In the genomic region with DNA sequence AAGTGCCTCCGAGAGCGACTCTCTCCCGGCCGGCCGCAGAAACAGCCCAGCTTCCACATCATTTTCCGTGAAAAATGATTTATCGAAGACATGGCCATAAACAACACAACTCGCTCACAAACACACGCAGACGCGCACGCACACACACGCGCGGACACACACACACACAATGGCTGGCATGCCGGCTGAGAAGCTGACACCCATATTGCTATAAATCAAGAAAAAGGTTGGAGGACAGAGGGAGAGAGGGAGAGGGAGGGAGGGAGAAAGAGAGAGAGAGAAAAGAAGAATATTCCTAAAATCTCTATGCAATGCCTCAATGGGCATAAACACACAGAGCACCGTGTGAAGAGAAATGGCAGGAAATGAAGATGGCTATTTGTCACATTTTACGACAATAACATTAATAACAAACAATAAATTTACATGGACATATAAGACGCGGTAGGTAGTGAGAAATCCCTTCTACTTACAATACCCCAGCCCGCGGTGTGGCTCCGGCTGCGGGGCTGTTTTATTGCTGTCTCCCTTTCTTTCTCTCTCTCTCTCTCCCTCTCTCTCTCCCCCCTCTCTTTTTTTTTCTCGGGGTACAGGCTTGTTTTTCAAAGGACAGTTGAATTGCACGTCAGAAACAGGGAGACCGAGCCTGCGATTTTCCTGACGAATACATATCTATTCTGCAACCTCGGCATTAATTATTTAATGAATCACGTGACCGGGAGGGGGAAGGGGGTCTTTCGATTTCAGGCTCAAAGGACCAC, we compare ENCODE assay signal across 11 cellular contexts. TPM values are rescaled to one million over a fixed set of nuclear protein-coding genes. Genes with fewer than 3 reads are reported as not detected.
DNase-seq lines count a peak whose midpoint lies in the region; ATAC-seq lines count a peak whose summit lies in the region.
"Had no signal": no experiment of that assay in that cellular context is flagged by ENCODE, and none has a peak within 500 bp of the region (broad histone marks: within the 10 kb centered on the region; RNA-seq: fewer than 3 reads in every experiment).

No MANE protein-coding gene starts in this region.

- H3K4me3 Mint-ChIP-seq in naive thymus-derived CD4-positive, alpha-beta T cell = peak overlapping the region; percentile 6 to 68 (median 28)
- H3K4me3 Mint-ChIP-seq: mesothelial cell of epicardium had no signal

- peaks cover 2 to 17% (median 11%) of the 10 kb centered on the region in 5 donors for H3K27me3 Mint-ChIP-seq in naive thymus-derived CD4-positive, alpha-beta T cell

- peaks cover 0 to 22% (median 11%) of the 10 kb centered on the region in 7 donors for H3K4me1 Mint-ChIP-seq in naive thymus-derived CD4-positive, alpha-beta T cell

- H3K27ac Mint-ChIP-seq in naive thymus-derived CD4-positive, alpha-beta T cell = no peak overlapping the region
- H3K27ac Mint-ChIP-seq: mesothelial cell of epicardium had no signal

- CTCF ChIA-PET in naive thymus-derived CD4-positive, alpha-beta T cell (lab: Charles Lee) = interaction anchor here (0.8 to 0.9 kb wide), 2 partner anchors 75 to 76 kb away, joined by 3 read pairs; no protein-coding TSS in a partner anchor

- DNase-seq in COR-L47 (lab: John Stamatoyannopoulos, UW) = peak; percentile 26
- peak; percentile 58 for DNase-seq in M059J (ENCODE audit: low read depth)
- DNase-seq in dermis blood vessel endothelial cell = peak; percentile 57
- no peak for DNase-seq in naive thymus-derived CD4-positive, alpha-beta T cell
- DNase-seq in GOT3 (lab: John Stamatoyannopoulos, UW) = no peak
- DNase-seq: central memory CD4-positive, alpha-beta T cell; NCI-H1048; T-helper 9 cell had no signal

- H3K4me3 ChIP-seq in naive thymus-derived CD4-positive, alpha-beta T cell (ENCODE audit: low read length) = no peak overlapping the region

- POLR2A ChIA-PET in naive thymus-derived CD4-positive, alpha-beta T cell (lab: Charles Lee) = interaction anchor here (0.6 to 1.2 kb wide), 3 partner anchors 20 to 165 kb away, joined by 3 to 4 read pairs (median 3); no protein-coding TSS in a partner anchor

- intact Hi-C loops in naive thymus-derived CD4-positive, alpha-beta T cell (cut with micrococcal nuclease) = no loop called here

- no peaks in the 10 kb centered on the region for H3K9me3 Mint-ChIP-seq in naive thymus-derived CD4-positive, alpha-beta T cell
- H3K9me3 Mint-ChIP-seq: mesothelial cell of epicardium had no signal

- H3K27me3 ChIP-seq in naive thymus-derived CD4-positive, alpha-beta T cell (ENCODE audit: control insufficient read depth in 2 of 2, insufficient read depth in 2 of 2, low read length in 2 of 2) = peaks cover 0 to 4% of the 10 kb centered on the region in 2 donors

- H3K4me1 ChIP-seq in naive thymus-derived CD4-positive, alpha-beta T cell (ENCODE audit: control insufficient read depth in 2 of 2, insufficient read depth in 2 of 2, low read length in 2 of 2) = no peaks in the 10 kb centered on the region

- H3K27ac ChIP-seq in naive thymus-derived CD4-positive, alpha-beta T cell (ENCODE audit: low read depth, low read length) = no peak overlapping the region

- no peaks in the 10 kb centered on the region for H3K36me3 ChIP-seq in naive thymus-derived CD4-positive, alpha-beta T cell (ENCODE audit: control insufficient read depth in 2 of 3, insufficient read depth in 3 of 3, low read length in 3 of 3)

- ATAC-seq in naive thymus-derived CD4-positive, alpha-beta T cell = no peak
- ATAC-seq in GM21381 (IDR thresholded peaks at IDR 0.05; ENCODE audit: unreplicated experiment) (no peak), GM21723 (IDR thresholded peaks at IDR 0.05; ENCODE audit: unreplicated experiment) (no peak)

- H3K36me3 Mint-ChIP-seq in naive thymus-derived CD4-positive, alpha-beta T cell = peaks cover 0 to 21% (median 0%) of the 10 kb centered on the region in 5 donors

- no peaks in the 10 kb centered on the region for H3K9me3 ChIP-seq in naive thymus-derived CD4-positive, alpha-beta T cell (ENCODE audit: control insufficient read depth in 2 of 3, low read length in 3 of 3)

RNA-seq across cellular contexts. Expression of gene HOXB4, which starts 9.5 kb away (rescaled TPM):
- 0.20 and 0.57 TPM in 2 replicates for total RNA-seq in M059J (2014; rRNA removed; shearing (Covaris generic))
- total RNA-seq in dermis blood vessel endothelial cell = 2.7 and 3.2 TPM in 2 replicates
- total RNA-seq in naive thymus-derived CD4-positive, alpha-beta T cell = 1 to 10 TPM in 4 of 5 experiments, under 1 TPM in 1; 0.34 to 7.9 (median 2.4) TPM
- not detected for polyA plus RNA-seq in naive thymus-derived CD4-positive, alpha-beta T cell

RNA-seq across cellular contexts. Expression of gene HOXB3, which starts 21.4 kb away (rescaled TPM):
- 10.2 and 15.4 TPM in 2 replicates for total RNA-seq in M059J (2014; rRNA removed; shearing (Covaris generic))
- total RNA-seq in dermis blood vessel endothelial cell = 9.5 and 11.9 TPM in 2 replicates
- total RNA-seq in naive thymus-derived CD4-positive, alpha-beta T cell = 10 to 100 TPM in 1 of 5 experiments, 1 to 10 TPM in 3, under 1 TPM in 1; 0.48 to 14.6 (median 7.1) TPM
- polyA plus RNA-seq in naive thymus-derived CD4-positive, alpha-beta T cell = under 1 TPM in 1 of 2 donors, not detected in 1; 0.11 TPM

RNA-seq across cellular contexts. Expression of gene HOXB2, which starts 23.8 kb away (rescaled TPM):
- 17.4 and 30.7 TPM in 2 replicates for total RNA-seq in M059J (2014; rRNA removed; shearing (Covaris generic))
- 4.8 and 5.2 TPM in 2 replicates for total RNA-seq in dermis blood vessel endothelial cell
- 10 to 100 TPM in 4 of 5 experiments, 1 to 10 TPM in 1; 3.4 to 46.9 (median 34.2) TPM for total RNA-seq in naive thymus-derived CD4-positive, alpha-beta T cell
- polyA plus RNA-seq in naive thymus-derived CD4-positive, alpha-beta T cell = 10 to 100 TPM in 1 of 2 donors, 1 to 10 TPM in 1; 9.7 to 23.1 TPM

RNA-seq across cellular contexts. Expression of gene HOXB5, which starts 24.9 kb away (rescaled TPM):
- total RNA-seq in M059J (2014; rRNA removed; shearing (Covaris generic)) = 0.10 and 0.37 TPM in 2 replicates
- total RNA-seq in dermis blood vessel endothelial cell = 0.17 and 0.23 TPM in 2 replicates
- total RNA-seq in naive thymus-derived CD4-positive, alpha-beta T cell = not detected
- polyA plus RNA-seq in naive thymus-derived CD4-positive, alpha-beta T cell = not detected

RNA-seq across cellular contexts. Expression of gene HOXB6, which starts 36.1 kb away (rescaled TPM):
- 6.2 and 9.4 TPM in 2 replicates for total RNA-seq in M059J (2014; rRNA removed; shearing (Covaris generic))
- total RNA-seq in dermis blood vessel endothelial cell = 7.5 and 11.9 TPM in 2 replicates
- total RNA-seq in naive thymus-derived CD4-positive, alpha-beta T cell = under 1 TPM in 1 of 5 experiments, not detected in 4; 0.34 TPM
- not detected for polyA plus RNA-seq in naive thymus-derived CD4-positive, alpha-beta T cell

Comparison
In these comparisons a context has a peak if more than half of its experiments do, and no peak if none do; other contexts are left out.
1. DNase-seq: peak in COR-L47 (single experiment), M059J (single experiment) and dermis blood vessel endothelial cell (single experiment); none in naive thymus-derived CD4-positive, alpha-beta T cell (0 of 9) and GOT3 (single experiment).